1 cellular context compared by ENCODE assay signal in genomic region chr5:38660194-38660668, GRCh38.
A peak's percentile ranks its signal among the peaks of the same experiment; 100 is the strongest.
TF ChIP-seq lines count a peak whose summit lies in the region.

No MANE protein-coding gene starts in this region.

TF ChIP-seq in K562, 482 proteins besides CTCF, POLR2A, EP300 and RAD21 (continued from another document and continues in another):
- no peak for TF ChIP-seq MAFK (IDR thresholded peaks at IDR 0.05; ENCODE audit: low read length)
- TF ChIP-seq YY1 (IDR thresholded peaks at IDR 0.05; ENCODE audit: borderline replicate concordance in 1 of 3, control insufficient read depth in 1 of 3, extremely low read depth in 1 of 3, insufficient read depth in 3 of 3, insufficient read length in 1 of 3, insufficient replicate concordance in 2 of 3, low read depth in 1 of 3, low read length in 2 of 3): peak; percentile 41 to 93 (median 69)
- no peak for TF ChIP-seq POLR3A (IDR thresholded peaks at IDR 0.05; ENCODE audit: borderline replicate concordance, extremely low read depth, insufficient read depth, insufficient read length)
- TF ChIP-seq SNRNP70 (optimal IDR thresholded peaks at IDR 0.05; ENCODE audit: low read depth, low read length): no peak
- TF ChIP-seq GABPB1 (CRISPR knock-in tag; IDR thresholded peaks at IDR 0.05): peak; percentile 25; the same call in 1 of the 2 replicates
- TF ChIP-seq PCBP1 (IDR thresholded peaks at IDR 0.05; ENCODE audit: low read depth, low read length, poor library complexity, severe bottlenecking): no peak
- TF ChIP-seq KDM4B (IDR thresholded peaks at IDR 0.05; ENCODE audit: borderline replicate concordance in 2 of 2, low read depth in 1 of 2): no peak
- peak; percentile 86 for TF ChIP-seq GTF2E2 (tag; IDR thresholded peaks at IDR 0.05)
- TF ChIP-seq HLTF (IDR thresholded peaks at IDR 0.05): no peak
- TF ChIP-seq, protein P1, sequence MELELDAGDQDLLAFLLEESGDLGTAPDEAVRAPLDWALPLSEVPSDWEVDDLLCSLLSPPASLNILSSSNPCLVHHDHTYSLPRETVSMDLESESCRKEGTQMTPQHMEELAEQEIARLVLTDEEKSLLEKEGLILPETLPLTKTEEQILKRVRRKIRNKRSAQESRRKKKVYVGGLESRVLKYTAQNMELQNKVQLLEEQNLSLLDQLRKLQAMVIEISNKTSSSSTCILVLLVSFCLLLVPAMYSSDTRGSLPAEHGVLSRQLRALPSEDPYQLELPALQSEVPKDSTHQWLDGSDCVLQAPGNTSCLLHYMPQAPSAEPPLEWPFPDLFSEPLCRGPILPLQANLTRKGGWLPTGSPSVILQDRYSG (tag; conservative IDR thresholded peaks at IDR 0.05; ENCODE audit: low read depth): peak; percentile 78; the same call in 1 of the 2 replicates
- TF ChIP-seq MYNN (IDR thresholded peaks at IDR 0.05): no peak
- no peak for TF ChIP-seq MYNN (CRISPR knock-in tag; IDR thresholded peaks at IDR 0.05)
- peak; percentile 57 for TF ChIP-seq POLR2B (IDR thresholded peaks at IDR 0.05; ENCODE audit: low read depth, partially characterized antibody)
- no peak for TF ChIP-seq ZNF146 (CRISPR knock-in tag; IDR thresholded peaks at IDR 0.05; ENCODE audit: unreplicated experiment)
- TF ChIP-seq NUFIP1 (IDR thresholded peaks at IDR 0.05; ENCODE audit: partially characterized antibody): no peak
- TF ChIP-seq ZNF384 (IDR thresholded peaks at IDR 0.05; ENCODE audit: low read depth, low read length): no peak
- TF ChIP-seq ZKSCAN3 (CRISPR knock-in tag; IDR thresholded peaks at IDR 0.05): no peak
- TF ChIP-seq ATF6 (CRISPR knock-in tag; IDR thresholded peaks at IDR 0.05): no peak
- TF ChIP-seq ZNF76 (CRISPR knock-in tag; IDR thresholded peaks at IDR 0.05; ENCODE audit: borderline replicate concordance): no peak
- TF ChIP-seq KLF1 (tag; IDR thresholded peaks at IDR 0.05): no peak
- no peak for TF ChIP-seq TSC22D4 (tag; IDR thresholded peaks at IDR 0.05)
- no peak for TF ChIP-seq ZZZ3 (IDR thresholded peaks at IDR 0.05)
- TF ChIP-seq KLF13 (tag; IDR thresholded peaks at IDR 0.05; ENCODE audit: borderline replicate concordance, low read depth): no peak
- no peak; a peak in 1 of 4 replicates for TF ChIP-seq SRF (CRISPR knock-in tag; IDR thresholded peaks at IDR 0.05)
- no peak for TF ChIP-seq TAF7 (tag; IDR thresholded peaks at IDR 0.05)
- no peak for TF ChIP-seq SRSF9 (IDR thresholded peaks at IDR 0.05; ENCODE audit: borderline replicate concordance, low read depth, low read length)
- TF ChIP-seq, protein P2, sequence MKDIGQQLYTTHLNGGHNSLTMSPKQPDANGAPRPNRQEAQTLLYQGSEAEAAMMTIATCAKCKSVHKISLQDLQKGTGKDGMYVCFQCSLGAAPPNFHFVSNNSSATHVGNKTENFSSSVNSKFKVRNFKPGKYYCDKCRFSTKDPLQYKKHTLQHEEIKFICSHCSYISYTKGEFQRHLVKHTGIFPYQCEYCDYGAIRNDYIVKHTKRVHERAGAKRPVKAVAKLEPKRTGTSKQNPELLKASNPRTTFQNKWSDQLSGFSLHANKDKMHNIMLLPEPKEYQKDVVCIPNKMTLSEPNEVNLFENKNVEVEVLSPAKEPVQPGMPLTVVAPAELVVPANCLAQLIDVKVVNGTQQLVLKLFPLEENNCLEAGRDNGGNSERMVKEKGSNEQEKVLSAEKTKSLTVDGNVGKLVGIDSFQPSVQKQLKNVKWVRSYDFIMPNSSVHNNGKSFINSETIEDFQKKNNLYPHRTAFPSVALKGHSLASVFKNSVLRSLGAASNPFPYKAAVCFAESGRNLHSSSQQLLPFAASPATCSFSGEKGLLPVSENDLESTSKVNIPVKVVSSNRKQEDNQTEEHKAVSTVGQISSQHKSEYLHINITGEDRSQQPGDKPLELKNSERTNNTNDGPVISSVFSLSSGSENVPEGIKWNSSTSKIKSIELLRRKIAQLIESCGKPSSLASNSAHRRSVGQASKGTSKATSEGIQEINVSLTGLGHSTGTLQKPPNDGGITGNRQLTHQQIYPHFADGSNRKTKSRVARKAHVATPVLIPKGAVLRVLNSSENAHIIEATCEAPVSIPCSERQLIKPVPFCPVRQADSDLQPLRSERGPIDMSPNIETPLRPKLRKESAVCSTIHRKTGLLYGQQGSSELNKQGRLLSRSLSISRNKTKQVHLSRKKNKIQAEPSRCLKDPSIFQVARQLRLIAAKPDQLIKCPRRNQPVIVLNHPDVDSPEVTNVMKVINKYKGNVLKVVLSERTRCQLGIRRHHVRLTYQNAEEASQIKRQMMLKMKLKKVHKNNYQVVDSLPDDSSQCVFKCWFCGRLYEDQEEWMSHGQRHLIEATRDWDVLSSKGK (CRISPR knock-in tag; IDR thresholded peaks at IDR 0.05): no peak
- no peak for TF ChIP-seq GATAD2A (IDR thresholded peaks at IDR 0.05)
- TF ChIP-seq ZNF778 (CRISPR knock-in tag; IDR thresholded peaks at IDR 0.05): no peak
- TF ChIP-seq RBFOX2 (IDR thresholded peaks at IDR 0.05; ENCODE audit: low read depth, low read length): peak; percentile 62
- TF ChIP-seq, protein P3, sequence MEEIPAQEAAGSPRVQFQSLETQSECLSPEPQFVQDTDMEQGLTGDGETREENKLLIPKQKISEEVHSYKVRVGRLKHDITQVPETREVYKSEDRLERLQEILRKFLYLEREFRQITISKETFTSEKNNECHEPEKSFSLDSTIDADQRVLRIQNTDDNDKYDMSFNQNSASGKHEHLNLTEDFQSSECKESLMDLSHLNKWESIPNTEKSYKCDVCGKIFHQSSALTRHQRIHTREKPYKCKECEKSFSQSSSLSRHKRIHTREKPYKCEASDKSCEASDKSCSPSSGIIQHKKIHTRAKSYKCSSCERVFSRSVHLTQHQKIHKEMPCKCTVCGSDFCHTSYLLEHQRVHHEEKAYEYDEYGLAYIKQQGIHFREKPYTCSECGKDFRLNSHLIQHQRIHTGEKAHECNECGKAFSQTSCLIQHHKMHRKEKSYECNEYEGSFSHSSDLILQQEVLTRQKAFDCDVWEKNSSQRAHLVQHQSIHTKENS (CRISPR knock-in tag; IDR thresholded peaks at IDR 0.05): no peak
- no peak for TF ChIP-seq CEBPZ (IDR thresholded peaks at IDR 0.05; ENCODE audit: borderline replicate concordance, low read depth, low read length)
- no peak for TF ChIP-seq MAFF (IDR thresholded peaks at IDR 0.05; ENCODE audit: low read length)
- no peak for TF ChIP-seq STAT6 (CRISPR knock-in tag; IDR thresholded peaks at IDR 0.05)
- peak; percentile 58; the same call in 1 of the 2 replicates for TF ChIP-seq ZBTB40 (IDR thresholded peaks at IDR 0.05)
- no peak for TF ChIP-seq ZBTB40 (CRISPR knock-in tag; IDR thresholded peaks at IDR 0.05)
- no peak for TF ChIP-seq ZSCAN29 (IDR thresholded peaks at IDR 0.05)
- TF ChIP-seq HCFC1 (IDR thresholded peaks at IDR 0.05; ENCODE audit: low read depth, low read length): no peak
